Comparison of ENCODE assay signal across 2 cellular contexts in the genomic region with DNA sequence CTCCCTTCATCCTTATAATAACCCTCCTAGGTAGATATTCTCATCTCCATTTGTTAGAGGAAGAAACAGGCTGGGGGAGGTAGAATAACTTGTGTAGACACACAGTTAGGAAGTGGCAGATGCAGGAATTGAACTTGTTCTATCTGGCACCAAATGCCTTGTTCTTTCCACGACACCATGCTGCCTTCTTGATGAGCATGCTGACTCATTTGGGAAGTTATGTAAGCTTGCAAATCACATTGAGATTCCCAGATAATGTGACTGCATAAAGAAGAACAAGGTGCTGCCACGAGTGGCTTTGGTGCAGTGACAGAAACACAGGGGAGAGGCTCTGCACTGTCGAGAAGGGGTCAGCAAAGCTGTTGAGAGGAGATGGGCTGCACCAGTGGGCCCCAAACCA.
TF ChIP-seq lines count a peak whose summit lies in the region.

No MANE protein-coding gene starts in this region.

TF ChIP-seq in GM23338, 12 proteins besides CTCF, POLR2A, EP300 and RAD21 (continued from another document):
- TF ChIP-seq REST (IDR thresholded peaks at IDR 0.05; ENCODE audit: unreplicated experiment), result no peak
- TF ChIP-seq EZH2 (IDR thresholded peaks at IDR 0.05; ENCODE audit: low read depth, unreplicated experiment), result no peak
- TF ChIP-seq ZNF114 (CRISPR knock-in tag; IDR thresholded peaks at IDR 0.05), result no peak
- TF ChIP-seq, protein P1, sequence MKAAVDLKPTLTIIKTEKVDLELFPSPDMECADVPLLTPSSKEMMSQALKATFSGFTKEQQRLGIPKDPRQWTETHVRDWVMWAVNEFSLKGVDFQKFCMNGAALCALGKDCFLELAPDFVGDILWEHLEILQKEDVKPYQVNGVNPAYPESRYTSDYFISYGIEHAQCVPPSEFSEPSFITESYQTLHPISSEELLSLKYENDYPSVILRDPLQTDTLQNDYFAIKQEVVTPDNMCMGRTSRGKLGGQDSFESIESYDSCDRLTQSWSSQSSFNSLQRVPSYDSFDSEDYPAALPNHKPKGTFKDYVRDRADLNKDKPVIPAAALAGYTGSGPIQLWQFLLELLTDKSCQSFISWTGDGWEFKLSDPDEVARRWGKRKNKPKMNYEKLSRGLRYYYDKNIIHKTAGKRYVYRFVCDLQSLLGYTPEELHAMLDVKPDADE (IDR thresholded peaks at IDR 0.05), result no peak
- TF ChIP-seq, protein P2, sequence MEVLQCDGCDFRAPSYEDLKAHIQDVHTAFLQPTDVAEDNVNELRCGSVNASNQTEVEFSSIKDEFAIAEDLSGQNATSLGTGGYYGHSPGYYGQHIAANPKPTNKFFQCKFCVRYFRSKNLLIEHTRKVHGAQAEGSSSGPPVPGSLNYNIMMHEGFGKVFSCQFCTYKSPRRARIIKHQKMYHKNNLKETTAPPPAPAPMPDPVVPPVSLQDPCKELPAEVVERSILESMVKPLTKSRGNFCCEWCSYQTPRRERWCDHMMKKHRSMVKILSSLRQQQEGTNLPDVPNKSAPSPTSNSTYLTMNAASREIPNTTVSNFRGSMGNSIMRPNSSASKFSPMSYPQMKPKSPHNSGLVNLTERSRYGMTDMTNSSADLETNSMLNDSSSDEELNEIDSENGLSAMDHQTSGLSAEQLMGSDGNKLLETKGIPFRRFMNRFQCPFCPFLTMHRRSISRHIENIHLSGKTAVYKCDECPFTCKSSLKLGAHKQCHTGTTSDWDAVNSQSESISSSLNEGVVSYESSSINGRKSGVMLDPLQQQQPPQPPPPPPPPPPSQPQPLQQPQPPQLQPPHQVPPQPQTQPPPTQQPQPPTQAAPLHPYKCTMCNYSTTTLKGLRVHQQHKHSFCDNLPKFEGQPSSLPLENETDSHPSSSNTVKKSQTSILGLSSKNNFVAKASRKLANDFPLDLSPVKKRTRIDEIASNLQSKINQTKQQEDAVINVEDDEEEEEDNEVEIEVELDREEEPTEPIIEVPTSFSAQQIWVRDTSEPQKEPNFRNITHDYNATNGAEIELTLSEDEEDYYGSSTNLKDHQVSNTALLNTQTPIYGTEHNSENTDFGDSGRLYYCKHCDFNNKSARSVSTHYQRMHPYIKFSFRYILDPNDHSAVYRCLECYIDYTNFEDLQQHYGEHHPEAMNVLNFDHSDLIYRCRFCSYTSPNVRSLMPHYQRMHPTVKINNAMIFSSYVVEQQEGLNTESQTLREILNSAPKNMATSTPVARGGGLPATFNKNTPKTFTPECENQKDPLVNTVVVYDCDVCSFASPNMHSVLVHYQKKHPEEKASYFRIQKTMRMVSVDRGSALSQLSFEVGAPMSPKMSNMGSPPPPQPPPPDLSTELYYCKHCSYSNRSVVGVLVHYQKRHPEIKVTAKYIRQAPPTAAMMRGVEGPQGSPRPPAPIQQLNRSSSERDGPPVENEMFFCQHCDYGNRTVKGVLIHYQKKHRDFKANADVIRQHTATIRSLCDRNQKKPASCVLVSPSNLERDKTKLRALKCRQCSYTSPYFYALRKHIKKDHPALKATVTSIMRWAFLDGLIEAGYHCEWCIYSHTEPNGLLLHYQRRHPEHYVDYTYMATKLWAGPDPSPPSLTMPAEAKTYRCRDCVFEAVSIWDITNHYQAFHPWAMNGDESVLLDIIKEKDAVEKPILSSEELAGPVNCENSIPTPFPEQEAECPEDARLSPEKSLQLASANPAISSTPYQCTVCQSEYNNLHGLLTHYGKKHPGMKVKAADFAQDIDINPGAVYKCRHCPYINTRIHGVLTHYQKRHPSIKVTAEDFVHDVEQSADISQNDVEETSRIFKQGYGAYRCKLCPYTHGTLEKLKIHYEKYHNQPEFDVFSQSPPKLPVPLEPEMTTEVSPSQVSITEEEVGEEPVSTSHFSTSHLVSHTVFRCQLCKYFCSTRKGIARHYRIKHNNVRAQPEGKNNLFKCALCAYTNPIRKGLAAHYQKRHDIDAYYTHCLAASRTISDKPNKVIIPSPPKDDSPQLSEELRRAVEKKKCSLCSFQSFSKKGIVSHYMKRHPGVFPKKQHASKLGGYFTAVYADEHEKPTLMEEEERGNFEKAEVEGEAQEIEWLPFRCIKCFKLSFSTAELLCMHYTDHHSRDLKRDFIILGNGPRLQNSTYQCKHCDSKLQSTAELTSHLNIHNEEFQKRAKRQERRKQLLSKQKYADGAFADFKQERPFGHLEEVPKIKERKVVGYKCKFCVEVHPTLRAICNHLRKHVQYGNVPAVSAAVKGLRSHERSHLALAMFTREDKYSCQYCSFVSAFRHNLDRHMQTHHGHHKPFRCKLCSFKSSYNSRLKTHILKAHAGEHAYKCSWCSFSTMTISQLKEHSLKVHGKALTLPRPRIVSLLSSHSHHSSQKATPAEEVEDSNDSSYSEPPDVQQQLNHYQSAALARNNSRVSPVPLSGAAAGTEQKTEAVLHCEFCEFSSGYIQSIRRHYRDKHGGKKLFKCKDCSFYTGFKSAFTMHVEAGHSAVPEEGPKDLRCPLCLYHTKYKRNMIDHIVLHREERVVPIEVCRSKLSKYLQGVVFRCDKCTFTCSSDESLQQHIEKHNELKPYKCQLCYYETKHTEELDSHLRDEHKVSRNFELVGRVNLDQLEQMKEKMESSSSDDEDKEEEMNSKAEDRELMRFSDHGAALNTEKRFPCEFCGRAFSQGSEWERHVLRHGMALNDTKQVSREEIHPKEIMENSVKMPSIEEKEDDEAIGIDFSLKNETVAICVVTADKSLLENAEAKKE (CRISPR knock-in tag; IDR thresholded peaks at IDR 0.05), result no peak
- TF ChIP-seq STAT1 (IDR thresholded peaks at IDR 0.05; ENCODE audit: unreplicated experiment), result no peak
- no peak for TF ChIP-seq NANOG (IDR thresholded peaks at IDR 0.05; ENCODE audit: borderline replicate concordance)
- TF ChIP-seq JUNB (IDR thresholded peaks at IDR 0.05; ENCODE audit: unreplicated experiment), result no peak

TF ChIP-seq in endothelial cell of umbilical vein, 7 proteins besides CTCF, POLR2A, EP300 and RAD21 (continued from another document):
- TF ChIP-seq, protein P3, sequence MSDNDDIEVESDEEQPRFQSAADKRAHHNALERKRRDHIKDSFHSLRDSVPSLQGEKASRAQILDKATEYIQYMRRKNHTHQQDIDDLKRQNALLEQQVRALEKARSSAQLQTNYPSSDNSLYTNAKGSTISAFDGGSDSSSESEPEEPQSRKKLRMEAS (IDR thresholded peaks at IDR 0.05; ENCODE audit: insufficient read depth, insufficient read length), result no peak
